In the genomic region with DNA sequence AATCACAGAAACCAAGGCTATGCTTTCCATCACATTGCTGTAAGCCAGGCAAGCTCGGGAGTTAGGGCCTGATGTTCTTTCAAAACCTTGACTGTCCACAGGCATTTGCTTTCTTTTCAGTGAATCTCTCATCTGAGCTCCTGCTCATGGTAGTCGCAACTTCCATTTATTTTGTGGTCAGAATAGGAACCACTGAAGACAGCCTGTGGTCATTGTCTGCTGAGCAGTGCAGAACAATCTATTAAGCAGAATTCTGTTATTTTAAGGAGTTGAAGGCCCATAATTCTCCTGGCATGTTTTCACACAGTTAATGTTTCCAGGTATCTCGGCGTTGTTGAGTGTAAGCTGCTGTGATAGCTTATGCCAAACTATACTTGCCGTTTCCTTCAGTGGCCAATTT, we compare ENCODE assay signal across 20 cellular contexts.
"Had no signal": no experiment of that assay in that cellular context is flagged by ENCODE, and none has a peak within 500 bp of the region (broad histone marks: within the 10 kb centered on the region; RNA-seq: fewer than 3 reads in every experiment).

No MANE protein-coding gene starts in this region.

- ATAC-seq: activated CD4-positive, alpha-beta T cell treated with anti-CD3 and anti-CD28 coated beads for 36 hours; heart left ventricle; mucosa of descending colon; natural killer cell; stimulated activated effector memory CD8-positive, alpha-beta T cell treated with anti-CD3 and anti-CD28 coated beads, Interleukin-12 subunit alpha, Interleukin-12 subunit beta, amount 100 ng/mL, for 72 hours had no signal

- H3K4me1 Mint-ChIP-seq: activated CD4-positive, alpha-beta T cell treated with anti-CD3 and anti-CD28 coated beads for 36 hours; natural killer cell; stimulated activated effector memory CD8-positive, alpha-beta T cell treated with anti-CD3 and anti-CD28 coated beads, Interleukin-12 subunit alpha, Interleukin-12 subunit beta, amount 100 ng/mL, for 72 hours had no signal

- H3K4me3 Mint-ChIP-seq: activated CD4-positive, alpha-beta T cell treated with anti-CD3 and anti-CD28 coated beads for 36 hours; activated naive CD8-positive, alpha-beta T cell; activated T-helper 1 cell treated with anti-CD3 and anti-CD28 coated beads, Interleukin-12 subunit alpha, Interleukin-12 subunit beta, Interleukin-2, Interleukin-4 antibody, amounts not matched to agents 30 ng/mL and 10 ng/mL and 1 ng/mL, durations not matched to agents 14 hours and 24 hours and 36 hours; brain; natural killer cell; stimulated activated effector memory CD8-positive, alpha-beta T cell treated with anti-CD3 and anti-CD28 coated beads, Interleukin-12 subunit alpha, Interleukin-12 subunit beta, amount 100 ng/mL, for 72 hours had no signal

- H3K27me3 Mint-ChIP-seq: activated CD4-positive, alpha-beta T cell treated with anti-CD3 and anti-CD28 coated beads for 36 hours; activated naive CD8-positive, alpha-beta T cell; brain had no signal

- H3K27ac ChIP-seq: colonic mucosa, testis had no signal

- H3K4me3 ChIP-seq: colonic mucosa, heart left ventricle, mucosa of descending colon, testis had no signal

- H3K4me1 ChIP-seq: colonic mucosa, testis had no signal

- DNase-seq: activated CD4-positive, alpha-beta T cell treated with anti-CD3 and anti-CD28 coated beads for 36 hours; activated CD4-positive, alpha-beta T cell treated with anti-CD3 and anti-CD28 coated beads, Interleukin-2, amount 50 U/mL, for 48 hours; activated gamma-delta T cell treated with Interleukin-2 at 50 U/mL for 16 hours; activated T-cell treated with anti-CD3 and anti-CD28 coated beads for 4 hours; amygdala; caudate nucleus; colonic mucosa; erythroblast; heart left ventricle; mesenchymal stem cell; mucosa of descending colon; natural killer cell; retina; small intestine; stimulated activated CD4-positive, alpha-beta T cell treated with anti-CD3 and anti-CD28 coated beads, Interleukin-4, amount 100 ng/mL, for 24 hours; testis had no signal

- H3K27me3 ChIP-seq: colonic mucosa, heart left ventricle, testis had no signal

- H3K27ac Mint-ChIP-seq: activated CD4-positive, alpha-beta T cell treated with anti-CD3 and anti-CD28 coated beads for 36 hours; activated naive CD8-positive, alpha-beta T cell; activated T-helper 1 cell treated with anti-CD3 and anti-CD28 coated beads, Interleukin-12 subunit alpha, Interleukin-12 subunit beta, Interleukin-2, Interleukin-4 antibody, amounts not matched to agents 30 ng/mL and 10 ng/mL and 1 ng/mL, durations not matched to agents 14 hours and 24 hours and 36 hours; brain; natural killer cell; stimulated activated effector memory CD8-positive, alpha-beta T cell treated with anti-CD3 and anti-CD28 coated beads, Interleukin-12 subunit alpha, Interleukin-12 subunit beta, amount 100 ng/mL, for 72 hours had no signal

- H3K9me3 Mint-ChIP-seq: activated T-helper 1 cell treated with anti-CD3 and anti-CD28 coated beads, Interleukin-12 subunit alpha, Interleukin-12 subunit beta, Interleukin-2, Interleukin-4 antibody, amounts not matched to agents 30 ng/mL and 10 ng/mL and 1 ng/mL, durations not matched to agents 14 hours and 24 hours and 36 hours; brain; natural killer cell; stimulated activated effector memory CD8-positive, alpha-beta T cell treated with anti-CD3 and anti-CD28 coated beads, Interleukin-12 subunit alpha, Interleukin-12 subunit beta, amount 100 ng/mL, for 72 hours had no signal

- H3K36me3 ChIP-seq: colonic mucosa, heart left ventricle had no signal
